1 cellular context compared by ENCODE assay signal in the genomic region with DNA sequence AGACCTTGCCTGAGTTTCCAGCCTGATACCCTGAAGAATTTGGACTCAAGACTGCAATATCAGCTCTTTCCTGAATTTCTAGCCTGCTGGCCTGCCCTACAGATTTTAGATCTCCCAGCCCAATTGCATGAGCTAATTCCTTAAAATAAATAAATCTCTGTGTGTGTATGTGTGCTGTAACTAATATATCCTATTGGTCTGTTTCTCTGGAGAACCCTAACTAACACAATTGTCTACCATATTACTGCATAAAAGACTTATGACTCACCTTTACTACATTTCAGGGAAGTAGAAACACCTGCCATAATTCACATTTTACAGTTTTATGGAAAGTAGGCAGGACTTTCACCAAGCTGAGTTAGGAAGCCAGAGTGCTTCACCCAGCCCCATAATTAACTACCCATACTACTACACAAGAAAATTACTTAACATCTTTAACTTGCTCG.
TF ChIP-seq lines count a peak whose summit lies in the region.

No MANE protein-coding gene starts in this region.

TF ChIP-seq in HEK293, 187 proteins besides CTCF, POLR2A, EP300 and RAD21 (continued from another document and continues in another):
- TF ChIP-seq BCL6B (tag by site-specific recombination; IDR thresholded peaks at IDR 0.05) (no peak), ZNF677 (tag by site-specific recombination; IDR thresholded peaks at IDR 0.05) (no peak), ZNF530 (tag by site-specific recombination; IDR thresholded peaks at IDR 0.05; ENCODE audit: low read depth) (no peak), ZNF473 (tag by site-specific recombination; IDR thresholded peaks at IDR 0.05) (no peak), ZBTB6 (tag by site-specific recombination; IDR thresholded peaks at IDR 0.05) (no peak), ZNF404 (tag by site-specific recombination; IDR thresholded peaks at IDR 0.05) (no peak), ZNF362 (tag by site-specific recombination; IDR thresholded peaks at IDR 0.05) (no peak), ZBTB7A (tag by site-specific recombination; IDR thresholded peaks at IDR 0.05; ENCODE audit: low read depth) (no peak), ZBTB1 (tag by site-specific recombination; IDR thresholded peaks at IDR 0.05) (no peak), MYNN (tag by site-specific recombination; IDR thresholded peaks at IDR 0.05; ENCODE audit: borderline replicate concordance) (no peak), KLF16 (tag by site-specific recombination; IDR thresholded peaks at IDR 0.05) (no peak), ZNF157 (tag by site-specific recombination; IDR thresholded peaks at IDR 0.05) (no peak), ZNF501 (tag by site-specific recombination; IDR thresholded peaks at IDR 0.05) (no peak), ZNF560 (tag by site-specific recombination; IDR thresholded peaks at IDR 0.05; ENCODE audit: borderline replicate concordance) (no peak), KLF8 (tag by site-specific recombination; IDR thresholded peaks at IDR 0.05) (peak; percentile 60; the same call in 1 of the 2 replicates), ZNF561 (tag by site-specific recombination; IDR thresholded peaks at IDR 0.05; ENCODE audit: borderline replicate concordance) (no peak; the same call in 1 of the 2 replicates), ZNF350 (tag by site-specific recombination; IDR thresholded peaks at IDR 0.05) (no peak), ZNF521 (tag by site-specific recombination; IDR thresholded peaks at IDR 0.05) (no peak), KLF1 (tag by site-specific recombination; IDR thresholded peaks at IDR 0.05) (no peak), ZNF354C (tag by site-specific recombination; IDR thresholded peaks at IDR 0.05; ENCODE audit: borderline replicate concordance, low read depth) (no peak), ZNF211 (tag by site-specific recombination; IDR thresholded peaks at IDR 0.05; ENCODE audit: low read depth) (no peak), ZNF221 (tag by site-specific recombination; IDR thresholded peaks at IDR 0.05; ENCODE audit: borderline replicate concordance) (no peak), ZNF280D (tag by site-specific recombination; IDR thresholded peaks at IDR 0.05) (no peak), BCL11B (tag by site-specific recombination; IDR thresholded peaks at IDR 0.05; ENCODE audit: low read depth) (no peak), ZNF121 (tag by site-specific recombination; IDR thresholded peaks at IDR 0.05) (no peak), ZNF398 (tag by site-specific recombination; IDR thresholded peaks at IDR 0.05) (0 out of 2 replicates have a peak, but pooled peaks have one; percentile 10), ZNF791 (tag by site-specific recombination; IDR thresholded peaks at IDR 0.05) (no peak), ZNF175 (tag by site-specific recombination; IDR thresholded peaks at IDR 0.05) (no peak), ZNF37A (tag by site-specific recombination; IDR thresholded peaks at IDR 0.05) (no peak), ZNF423 (tag by site-specific recombination; IDR thresholded peaks at IDR 0.05) (no peak), KLF9 (tag by site-specific recombination; IDR thresholded peaks at IDR 0.05; ENCODE audit: low read depth) (no peak), ZNF692 (tag by site-specific recombination; IDR thresholded peaks at IDR 0.05) (no peak), ZNF785 (tag by site-specific recombination; IDR thresholded peaks at IDR 0.05) (no peak), ZNF629 (tag by site-specific recombination; IDR thresholded peaks at IDR 0.05) (peak; percentile 81), ZNF174 (tag by site-specific recombination; IDR thresholded peaks at IDR 0.05) (no peak), ZSCAN18 (tag by site-specific recombination; IDR thresholded peaks at IDR 0.05) (no peak), ZNF24 (tag by site-specific recombination; IDR thresholded peaks at IDR 0.05) (peak; percentile 41; the same call in 1 of the 2 replicates)
- TF ChIP-seq, protein P1, sequence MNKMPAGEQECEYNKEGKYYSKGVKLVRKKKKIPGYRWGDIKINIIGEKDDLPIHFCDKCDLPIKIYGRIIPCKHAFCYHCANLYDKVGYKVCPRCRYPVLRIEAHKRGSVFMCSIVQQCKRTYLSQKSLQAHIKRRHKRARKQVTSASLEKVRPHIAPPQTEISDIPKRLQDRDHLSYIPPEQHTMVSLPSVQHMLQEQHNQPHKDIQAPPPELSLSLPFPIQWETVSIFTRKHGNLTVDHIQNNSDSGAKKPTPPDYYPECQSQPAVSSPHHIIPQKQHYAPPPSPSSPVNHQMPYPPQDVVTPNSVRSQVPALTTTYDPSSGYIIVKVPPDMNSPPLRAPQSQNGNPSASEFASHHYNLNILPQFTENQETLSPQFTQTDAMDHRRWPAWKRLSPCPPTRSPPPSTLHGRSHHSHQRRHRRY (tag by site-specific recombination; IDR thresholded peaks at IDR 0.05): no peak
- TF ChIP-seq, protein P2, sequence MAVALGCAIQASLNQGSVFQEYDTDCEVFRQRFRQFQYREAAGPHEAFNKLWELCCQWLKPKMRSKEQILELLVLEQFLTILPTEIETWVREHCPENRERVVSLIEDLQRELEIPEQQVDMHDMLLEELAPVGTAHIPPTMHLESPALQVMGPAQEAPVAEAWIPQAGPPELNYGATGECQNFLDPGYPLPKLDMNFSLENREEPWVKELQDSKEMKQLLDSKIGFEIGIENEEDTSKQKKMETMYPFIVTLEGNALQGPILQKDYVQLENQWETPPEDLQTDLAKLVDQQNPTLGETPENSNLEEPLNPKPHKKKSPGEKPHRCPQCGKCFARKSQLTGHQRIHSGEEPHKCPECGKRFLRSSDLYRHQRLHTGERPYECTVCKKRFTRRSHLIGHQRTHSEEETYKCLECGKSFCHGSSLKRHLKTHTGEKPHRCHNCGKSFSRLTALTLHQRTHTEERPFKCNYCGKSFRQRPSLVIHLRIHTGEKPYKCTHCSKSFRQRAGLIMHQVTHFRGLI (tag by site-specific recombination; IDR thresholded peaks at IDR 0.05): peak; percentile 29; the same call in 1 of the 2 replicates
- TF ChIP-seq, protein P3, sequence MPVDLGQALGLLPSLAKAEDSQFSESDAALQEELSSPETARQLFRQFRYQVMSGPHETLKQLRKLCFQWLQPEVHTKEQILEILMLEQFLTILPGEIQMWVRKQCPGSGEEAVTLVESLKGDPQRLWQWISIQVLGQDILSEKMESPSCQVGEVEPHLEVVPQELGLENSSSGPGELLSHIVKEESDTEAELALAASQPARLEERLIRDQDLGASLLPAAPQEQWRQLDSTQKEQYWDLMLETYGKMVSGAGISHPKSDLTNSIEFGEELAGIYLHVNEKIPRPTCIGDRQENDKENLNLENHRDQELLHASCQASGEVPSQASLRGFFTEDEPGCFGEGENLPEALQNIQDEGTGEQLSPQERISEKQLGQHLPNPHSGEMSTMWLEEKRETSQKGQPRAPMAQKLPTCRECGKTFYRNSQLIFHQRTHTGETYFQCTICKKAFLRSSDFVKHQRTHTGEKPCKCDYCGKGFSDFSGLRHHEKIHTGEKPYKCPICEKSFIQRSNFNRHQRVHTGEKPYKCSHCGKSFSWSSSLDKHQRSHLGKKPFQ (tag by site-specific recombination; IDR thresholded peaks at IDR 0.05): no peak
- TF ChIP-seq, protein P4, sequence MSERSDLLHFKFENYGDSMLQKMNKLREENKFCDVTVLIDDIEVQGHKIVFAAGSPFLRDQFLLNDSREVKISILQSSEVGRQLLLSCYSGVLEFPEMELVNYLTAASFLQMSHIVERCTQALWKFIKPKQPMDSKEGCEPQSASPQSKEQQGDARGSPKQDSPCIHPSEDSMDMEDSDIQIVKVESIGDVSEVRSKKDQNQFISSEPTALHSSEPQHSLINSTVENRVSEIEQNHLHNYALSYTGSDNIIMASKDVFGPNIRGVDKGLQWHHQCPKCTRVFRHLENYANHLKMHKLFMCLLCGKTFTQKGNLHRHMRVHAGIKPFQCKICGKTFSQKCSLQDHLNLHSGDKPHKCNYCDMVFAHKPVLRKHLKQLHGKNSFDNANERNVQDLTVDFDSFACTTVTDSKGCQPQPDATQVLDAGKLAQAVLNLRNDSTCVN (tag by site-specific recombination; optimal IDR thresholded peaks at IDR 0.05): no peak
- TF ChIP-seq, protein P5, sequence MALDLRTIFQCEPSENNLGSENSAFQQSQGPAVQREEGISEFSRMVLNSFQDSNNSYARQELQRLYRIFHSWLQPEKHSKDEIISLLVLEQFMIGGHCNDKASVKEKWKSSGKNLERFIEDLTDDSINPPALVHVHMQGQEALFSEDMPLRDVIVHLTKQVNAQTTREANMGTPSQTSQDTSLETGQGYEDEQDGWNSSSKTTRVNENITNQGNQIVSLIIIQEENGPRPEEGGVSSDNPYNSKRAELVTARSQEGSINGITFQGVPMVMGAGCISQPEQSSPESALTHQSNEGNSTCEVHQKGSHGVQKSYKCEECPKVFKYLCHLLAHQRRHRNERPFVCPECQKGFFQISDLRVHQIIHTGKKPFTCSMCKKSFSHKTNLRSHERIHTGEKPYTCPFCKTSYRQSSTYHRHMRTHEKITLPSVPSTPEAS (tag by site-specific recombination; IDR thresholded peaks at IDR 0.05): no peak
